In the genomic region with DNA sequence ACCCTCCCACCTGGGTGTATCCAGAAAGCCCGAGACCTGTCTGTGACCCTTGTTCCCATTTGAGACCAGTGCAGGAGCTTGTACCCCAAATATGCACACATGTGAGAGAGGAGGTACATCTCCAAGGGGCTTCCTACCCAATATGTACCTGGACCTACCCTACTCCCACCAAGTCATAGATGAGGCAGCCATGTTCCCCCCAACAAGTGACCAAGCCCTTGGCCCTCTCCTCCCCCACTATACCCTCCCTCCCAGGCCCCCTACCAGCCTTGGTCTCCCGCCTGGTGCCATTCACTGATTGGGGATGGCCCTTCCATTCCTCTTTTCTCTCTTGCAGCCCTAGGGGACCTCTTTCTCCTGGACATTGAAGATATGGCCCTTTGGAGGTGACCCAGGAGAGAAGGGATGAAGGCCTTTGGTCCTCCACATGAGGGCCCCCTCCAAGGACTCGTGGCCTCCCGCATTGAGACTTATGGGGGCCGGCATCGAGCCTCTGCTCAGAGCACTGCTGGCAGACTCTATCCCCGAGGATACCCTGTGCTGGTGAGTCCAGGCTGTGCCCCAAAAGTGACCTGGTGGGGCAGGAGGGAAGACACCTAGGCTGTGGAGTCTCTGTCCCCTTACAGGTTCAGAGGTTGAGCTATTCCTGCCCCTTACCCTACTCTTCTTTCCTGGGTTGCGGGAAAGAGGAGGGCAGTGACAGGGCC, we compare ENCODE assay signal across 14 cellular contexts. TPM values are rescaled to one million over a fixed set of nuclear protein-coding genes. Genes with fewer than 3 reads are reported as not detected.
DNase-seq lines count a peak whose midpoint lies in the region; ATAC-seq and TF ChIP-seq lines count a peak whose summit lies in the region.
"Had no signal": no experiment of that assay in that cellular context is flagged by ENCODE, and none has a peak within 500 bp of the region (broad histone marks: within the 10 kb centered on the region; RNA-seq: fewer than 3 reads in every experiment).

No MANE protein-coding gene starts in this region.

- 0 out of 2 replicates have a peak, but pooled peaks cover 2% of the 10 kb centered on the region for H3F3A ChIP-seq in GM23338 (replicated peaks; ENCODE audit: low read depth)

- H3K4me2 ChIP-seq in GM23338: no peak overlapping the region
- peak overlapping the region; percentile 51 for H3K4me2 ChIP-seq in mammary epithelial cell (ENCODE audit: insufficient read depth, low read depth, low read length)

- H3K27ac Mint-ChIP-seq in GM23338 (no peak overlapping the region), nephron (no peak overlapping the region), glutamatergic neuron (ENCODE audit: unreplicated experiment) (no peak overlapping the region)
- H3K27ac Mint-ChIP-seq: stimulated activated memory B cell treated with anti-CD40 and anti-IgM and Interleukin-4, amounts not matched to agents 10 μg/mL and 1 μg/mL and 100 μg/mL, for 72 hours had no signal

- BruUV-seq in mammary epithelial cell (replicated peaks; lab: Mats Ljungman, UMichigan): no TSS peak

- no peaks in the 10 kb centered on the region; the same call in 1 of the 2 replicates for H3K36me3 ChIP-seq in GM23338 (ENCODE audit: insufficient read depth)
- H3K36me3 ChIP-seq in mammary epithelial cell (ENCODE audit: insufficient read depth, low read length): no peaks in the 10 kb centered on the region
- H3K36me3 ChIP-seq in thyroid gland: no peaks in the 10 kb centered on the region

- H3K4me1 Mint-ChIP-seq in GM23338: peaks cover 32% of the 10 kb centered on the region
- H3K4me1 Mint-ChIP-seq in nephron: peaks cover 32% of the 10 kb centered on the region
- H3K4me1 Mint-ChIP-seq in glutamatergic neuron (ENCODE audit: low read depth, unreplicated experiment): peaks cover 11% of the 10 kb centered on the region

- H4K20me1 ChIP-seq in GM23338 (replicated peaks; ENCODE audit: insufficient read depth) (no peaks in the 10 kb centered on the region), mammary epithelial cell (ENCODE audit: insufficient read depth, low read length) (no peaks in the 10 kb centered on the region)

- H3K4me3 ChIP-seq in GM23338 (no peak overlapping the region), mammary epithelial cell (replicated peaks in 1 of 3; ENCODE audit: insufficient read depth in 1 of 3, low read depth in 2 of 3, low read length in 3 of 3) (no peak overlapping the region), thyroid gland (replicated peaks in 1 of 3) (no peak overlapping the region)

- TF ChIP-seq POLR2A in thyroid gland (IDR thresholded peaks at IDR 0.05): no peak

- 71% methylated on average over 7 of the region's 8 CpGs for WGBS in mammary epithelial cell (ENCODE audit: low coverage, missing lambda C conversion rate)
- 94 to 100% methylated on average over 7 of the region's 8 CpGs for WGBS in thyroid gland, 2 donors

- H3K9me3 ChIP-seq in mammary epithelial cell (replicated peaks; ENCODE audit: insufficient read depth, low read length) (no peaks in the 10 kb centered on the region), thyroid gland (no peaks in the 10 kb centered on the region)

- peaks cover 27% of the 10 kb centered on the region for H3K4me1 ChIP-seq in GM23338 (ENCODE audit: insufficient read depth)
- H3K4me1 ChIP-seq in mammary epithelial cell (ENCODE audit: insufficient read depth, low read length): peaks cover 37% of the 10 kb centered on the region
- H3K4me1 ChIP-seq in thyroid gland: peaks cover 10 to 39% of the 10 kb centered on the region in 2 donors

- H2AFZ ChIP-seq in GM23338 (no peak overlapping the region), mammary epithelial cell (ENCODE audit: low read depth, low read length) (peak overlapping the region; percentile 61)

- CTCF ChIA-PET in mammary epithelial cell (lab: Charles Lee; ENCODE audit: low non-redundant PET): interaction anchor here (1.1 kb wide), 1 partner anchor 24 kb away, joined by 4 read pairs; no protein-coding TSS in a partner anchor

- H3K9me3 Mint-ChIP-seq in GM23338 (no peaks in the 10 kb centered on the region), nephron (no peaks in the 10 kb centered on the region), glutamatergic neuron (ENCODE audit: unreplicated experiment) (no peaks in the 10 kb centered on the region)
- H3K9me3 Mint-ChIP-seq: stimulated activated memory B cell treated with anti-CD40 and anti-IgM and Interleukin-4, amounts not matched to agents 10 μg/mL and 1 μg/mL and 100 μg/mL, for 72 hours had no signal

- H3K27me3 ChIP-seq in GM23338 (ENCODE audit: insufficient read depth): peaks cover 14% of the 10 kb centered on the region
- no peaks in the 10 kb centered on the region for H3K27me3 ChIP-seq in mammary epithelial cell (ENCODE audit: insufficient read depth, low read length)
- no peaks in the 10 kb centered on the region for H3K27me3 ChIP-seq in thyroid gland

- H3K79me2 ChIP-seq in GM23338 (replicated peaks; ENCODE audit: insufficient read depth) (no peaks in the 10 kb centered on the region), mammary epithelial cell (ENCODE audit: insufficient read depth, low read length) (no peaks in the 10 kb centered on the region)

- H3K36me3 Mint-ChIP-seq in GM23338 (ENCODE audit: low read depth): peaks cover 19% of the 10 kb centered on the region
- H3K36me3 Mint-ChIP-seq in nephron (ENCODE audit: low read depth): no peaks in the 10 kb centered on the region
- no peaks in the 10 kb centered on the region for H3K36me3 Mint-ChIP-seq in glutamatergic neuron (ENCODE audit: unreplicated experiment)
- H3K36me3 Mint-ChIP-seq: stimulated activated memory B cell treated with anti-CD40 and anti-IgM and Interleukin-4, amounts not matched to agents 10 μg/mL and 1 μg/mL and 100 μg/mL, for 72 hours had no signal

- ATAC-seq in GM23338 (no peak), GM18907 (IDR thresholded peaks at IDR 0.05; ENCODE audit: unreplicated experiment) (no peak)

- TF ChIP-seq CTCF in GM23338 (conservative IDR thresholded peaks at IDR 0.05; ENCODE audit: low read depth in 2 of 2) (no peak), mammary epithelial cell (conservative IDR thresholded peaks at IDR 0.05 in 1 of 2, IDR thresholded peaks at IDR 0.05 in 1 of 2; ENCODE audit: extremely low read depth in 1 of 2, insufficient read depth in 1 of 2, low read depth in 1 of 2, low read length in 2 of 2) (no peak), nephron (IDR thresholded peaks at IDR 0.05; ENCODE audit: unreplicated experiment in 3 of 3) (no peak), thyroid gland (IDR thresholded peaks at IDR 0.05) (no peak), glutamatergic neuron (IDR thresholded peaks at IDR 0.05; ENCODE audit: partially characterized antibody, unreplicated experiment) (no peak)

- dilution Hi-C loops in mammary epithelial cell (cut with HindIII; ENCODE audit: low sequenced_read_pairs): no loop called here

- DNase-seq in GM23338 (ENCODE audit: low spot score) (no peak), mammary epithelial cell (no peak), thyroid gland (no peak), NCI-H1436 (lab: John Stamatoyannopoulos, UW) (no peak), pons (ENCODE audit: low spot score) (no peak), glutamatergic neuron (no peak)
- DNase-seq: activated gamma-delta T cell treated with Interleukin-2 at 50 U/mL for 16 hours, left cardiac atrium, NCI-H187 treated with DMSO at 0.1 percent for 48 hours, NCI-H510A had no signal

- no peak overlapping the region for H3K27ac ChIP-seq in GM23338 (ENCODE audit: low read depth)
- H3K27ac ChIP-seq in mammary epithelial cell (ENCODE audit: insufficient read depth, low read depth, low read length): peak overlapping the region; percentile 54
- peak overlapping the region; percentile 15 to 64 (median 16) for H3K27ac ChIP-seq in thyroid gland

- H3K4me3 Mint-ChIP-seq in GM23338: 0 out of 3 replicates have a peak overlapping the region, but pooled peaks have one; percentile 17
- H3K4me3 Mint-ChIP-seq in nephron: peak overlapping the region in 2 of 3 experiments; percentile 21 to 48
- H3K4me3 Mint-ChIP-seq in glutamatergic neuron (ENCODE audit: unreplicated experiment): no peak overlapping the region
- H3K4me3 Mint-ChIP-seq: stimulated activated memory B cell treated with anti-CD40 and anti-IgM and Interleukin-4, amounts not matched to agents 10 μg/mL and 1 μg/mL and 100 μg/mL, for 72 hours had no signal

- H3K27me3 Mint-ChIP-seq in GM23338 (ENCODE audit: insufficient read depth, low read depth, poor library complexity) (peaks cover 25% of the 10 kb centered on the region), nephron (ENCODE audit: low read depth) (peaks cover 27% of the 10 kb centered on the region), glutamatergic neuron (ENCODE audit: unreplicated experiment) (peaks cover 3% of the 10 kb centered on the region)

- peak overlapping the region; percentile 18 for H3K9ac ChIP-seq in mammary epithelial cell (ENCODE audit: insufficient read depth, low read length)

- intact Hi-C loops in mammary epithelial cell (cut with micrococcal nuclease): loop anchor here (1.0 to 2.0 kb wide), 2 partner anchors 17 to 24 kb away; no protein-coding TSS in a partner anchor
- intact Hi-C loops in thyroid gland (cut with DNase I): no loop called here

- in situ Hi-C loops in mammary epithelial cell (cut with MboI; ENCODE audit: low sequenced_read_pairs in 2 of 2): no loop called here

- no peaks in the 10 kb centered on the region for H3K9me2 ChIP-seq in GM23338 (ENCODE audit: insufficient read depth)

TF ChIP-seq in GM23338, 12 proteins besides CTCF, POLR2A, EP300 and RAD21:
- TF ChIP-seq POLR2AphosphoS5 (IDR thresholded peaks at IDR 0.05; ENCODE audit: low read depth) (no peak), NANOG (IDR thresholded peaks at IDR 0.05; ENCODE audit: borderline replicate concordance) (no peak), EZH2phosphoT487 (IDR thresholded peaks at IDR 0.05; ENCODE audit: unreplicated experiment) (no peak), CREB1 (CRISPR knock-in tag; IDR thresholded peaks at IDR 0.05; ENCODE audit: low read depth) (no peak)

RNA-seq across cellular contexts. Expression of a gene that starts 1.5 kb away (rescaled TPM):
- total RNA-seq in GM23338 (2014; rRNA removed; shearing (Covaris generic)): 21.3 and 174 TPM in 2 replicates
- polyA plus RNA-seq in GM23338 (2016; fragmentation: Nextera tagmentation; extraction: Ambion mirVana) (15.7 and 18.0 TPM in 2 replicates), mammary epithelial cell (2.1 TPM)
- total RNA-seq in mammary epithelial cell (1 to 10 TPM; 2.2 to 3.3 TPM), thyroid gland (100 to 1,000 TPM in 1 of 4 donors, 10 to 100 TPM in 1, 1 to 10 TPM in 2; 4.0 to 325 (median 14.1) TPM), glutamatergic neuron (ENCODE audit: unreplicated experiment) (not detected)
- polyA minus RNA-seq in mammary epithelial cell: not detected
- total RNA-seq: SK-MEL-5 had no signal

RNA-seq across cellular contexts. Expression of a gene that starts 29.9 kb away (rescaled TPM):
- total RNA-seq in GM23338 (2014; rRNA removed; shearing (Covaris generic)): 36.7 and 43.4 TPM in 2 replicates
- 24.3 and 28.5 TPM in 2 replicates for polyA plus RNA-seq in GM23338 (2016; fragmentation: Nextera tagmentation; extraction: Ambion mirVana)
- total RNA-seq in mammary epithelial cell: 100 to 1,000 TPM; 107 to 195 TPM
- 87.6 TPM for polyA plus RNA-seq in mammary epithelial cell
- polyA minus RNA-seq in mammary epithelial cell: 191 TPM
- 100 to 1,000 TPM; 131 to 185 (median 150) TPM for total RNA-seq in thyroid gland
- total RNA-seq in glutamatergic neuron (ENCODE audit: unreplicated experiment): 7.4 TPM
